1 cellular context compared by ENCODE assay signal in the genomic region with DNA sequence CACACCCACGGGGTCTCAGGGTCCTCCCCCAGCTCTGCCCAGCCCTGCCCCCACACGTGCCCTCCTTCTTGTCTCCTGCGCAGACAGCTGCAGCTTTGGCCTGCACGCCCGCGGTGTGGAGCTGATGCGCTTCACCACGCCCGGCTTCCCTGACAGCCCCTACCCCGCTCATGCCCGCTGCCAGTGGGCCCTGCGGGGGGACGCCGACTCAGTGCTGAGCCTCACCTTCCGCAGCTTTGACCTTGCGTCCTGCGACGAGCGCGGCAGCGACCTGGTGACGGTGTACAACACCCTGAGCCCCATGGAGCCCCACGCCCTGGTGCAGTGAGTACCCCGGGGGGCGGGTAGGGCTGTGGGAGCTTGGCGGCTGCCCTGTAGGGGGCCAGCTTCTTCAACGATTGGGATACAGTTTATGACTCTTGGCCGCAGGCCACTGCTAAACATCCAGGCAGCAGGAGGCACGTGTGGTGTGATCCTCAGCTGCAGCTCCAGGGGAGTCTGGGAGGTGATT.
TF ChIP-seq lines count a peak whose summit lies in the region.

No MANE protein-coding gene starts in this region.

TF ChIP-seq in HepG2, 621 proteins besides CTCF, POLR2A, EP300 and RAD21 (continued from another document):
- TF ChIP-seq, protein P1, sequence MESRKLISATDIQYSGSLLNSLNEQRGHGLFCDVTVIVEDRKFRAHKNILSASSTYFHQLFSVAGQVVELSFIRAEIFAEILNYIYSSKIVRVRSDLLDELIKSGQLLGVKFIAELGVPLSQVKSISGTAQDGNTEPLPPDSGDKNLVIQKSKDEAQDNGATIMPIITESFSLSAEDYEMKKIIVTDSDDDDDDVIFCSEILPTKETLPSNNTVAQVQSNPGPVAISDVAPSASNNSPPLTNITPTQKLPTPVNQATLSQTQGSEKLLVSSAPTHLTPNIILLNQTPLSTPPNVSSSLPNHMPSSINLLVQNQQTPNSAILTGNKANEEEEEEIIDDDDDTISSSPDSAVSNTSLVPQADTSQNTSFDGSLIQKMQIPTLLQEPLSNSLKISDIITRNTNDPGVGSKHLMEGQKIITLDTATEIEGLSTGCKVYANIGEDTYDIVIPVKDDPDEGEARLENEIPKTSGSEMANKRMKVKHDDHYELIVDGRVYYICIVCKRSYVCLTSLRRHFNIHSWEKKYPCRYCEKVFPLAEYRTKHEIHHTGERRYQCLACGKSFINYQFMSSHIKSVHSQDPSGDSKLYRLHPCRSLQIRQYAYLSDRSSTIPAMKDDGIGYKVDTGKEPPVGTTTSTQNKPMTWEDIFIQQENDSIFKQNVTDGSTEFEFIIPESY (CRISPR knock-in tag; IDR thresholded peaks at IDR 0.05): peak; percentile 31; the same call in 1 of the 2 replicates
